8 cellular contexts compared by ENCODE assay signal in genomic region chr11:127843483-127844396, GRCh38.
DNase-seq lines count a peak whose midpoint lies in the region; ATAC-seq, FAIRE-seq and TF ChIP-seq lines count a peak whose summit lies in the region.

No MANE protein-coding gene starts in this region.

- no peak overlapping the region for H3K9ac ChIP-seq in GM12878 (ENCODE audit: control insufficient read depth, insufficient read depth, low read length)

- H3K4me3 ChIP-seq in GM23338 (no peak overlapping the region), GM12878 (no peak overlapping the region)

- H3K36me3 ChIP-seq in GM23338 (ENCODE audit: insufficient read depth) (no peaks in the 10 kb centered on the region), GM12878 (ENCODE audit: control insufficient read depth in 2 of 2, insufficient read depth in 2 of 2, low read length in 1 of 2) (no peaks in the 10 kb centered on the region)

- H3K9me3 ChIP-seq in GM12878 (replicated peaks; ENCODE audit: control insufficient read depth, insufficient read depth, low read length) = no peaks in the 10 kb centered on the region

- in situ Hi-C loops in GM12878 (cut with MboI) = no loop called here

- H3K79me2 ChIP-seq in GM23338 (replicated peaks; ENCODE audit: insufficient read depth) (no peaks in the 10 kb centered on the region), GM12878 (ENCODE audit: control insufficient read depth, insufficient read depth, low read length) (no peaks in the 10 kb centered on the region)

- SMC1A ChIA-PET in GM12878 (lab: Charles Lee; ENCODE audit: uncharacterized antibody, unreplicated experiment) = interaction anchor here (1.2 kb wide), 1 partner anchor 12 kb away, joined by 3 read pairs; no protein-coding TSS in a partner anchor

- H3K4me3 Mint-ChIP-seq in GM23338 = no peak overlapping the region

- 0 out of 2 replicates have a peak, but pooled peaks have one; percentile 24 for TF ChIP-seq RAD21 in GM12878 (IDR thresholded peaks at IDR 0.05; ENCODE audit: insufficient read depth, low read depth, low read length)

- peak; percentile 72 for DNase-seq in EH (ENCODE audit: low read depth)
- DNase-seq in GM23338 (ENCODE audit: low spot score) = peak; percentile 94
- peak; percentile 34 for DNase-seq in NCI-H1048 (lab: John Stamatoyannopoulos, UW)
- DNase-seq in T-helper 9 cell = peak; percentile 40
- DNase-seq in GM12878 (ENCODE audit: low read depth, low spot score) = no peak
- peak; percentile 86 for DNase-seq in islet precursor cell
- peak; percentile 66 for DNase-seq in stimulated activated CD4-positive, alpha-beta T cell treated with anti-CD3 and anti-CD28 coated beads, Interleukin-1b, Interleukin-23, amount 100 ng/mL, for 48 hours

- ATAC-seq in GM23338 = peak; percentile 96
- peak; percentile 84 for ATAC-seq in GM12878
- no peak for ATAC-seq in GM21717 (IDR thresholded peaks at IDR 0.05; ENCODE audit: unreplicated experiment)

- 0 out of 3 replicates have a peak, but pooled peaks cover 3% of the 10 kb centered on the region for H3K4me1 Mint-ChIP-seq in GM23338

- CTCF ChIA-PET in GM12878 (lab: Yijun Ruan, JAX) = interaction anchor here (0.6 to 1.7 kb wide), 27 partner anchors 9 to 1294 kb away, joined by 3 to 10 read pairs (median 3); no protein-coding TSS in a partner anchor

- BruUV-seq in GM12878 (replicated peaks; lab: Mats Ljungman, UMichigan) = no TSS peak

- 0 out of 2 replicates have a peak, but pooled peaks cover 2% of the 10 kb centered on the region for H3K4me1 ChIP-seq in GM23338 (ENCODE audit: insufficient read depth)
- no peaks in the 10 kb centered on the region for H3K4me1 ChIP-seq in GM12878 (ENCODE audit: control insufficient read depth, insufficient read depth, low read length)

- RAD21 ChIA-PET in GM12878 (lab: Charles Lee; ENCODE audit: unreplicated experiment) = no interaction called here

- no peaks in the 10 kb centered on the region; the same call in 2 of the 3 replicates for H3K9me3 Mint-ChIP-seq in GM23338

- POLR2A ChIA-PET in GM12878 (lab: Charles Lee) = no interaction called here

- H3K9me2 ChIP-seq in GM23338 (ENCODE audit: insufficient read depth) = no peaks in the 10 kb centered on the region

- H3K27ac ChIP-seq in GM23338 (ENCODE audit: low read depth) (no peak overlapping the region), GM12878 (ENCODE audit: control insufficient read depth, insufficient read depth) (no peak overlapping the region)

- TF ChIP-seq EP300 in GM12878 (IDR thresholded peaks at IDR 0.05; ENCODE audit: borderline replicate concordance in 1 of 2, control insufficient read depth in 1 of 2, low read depth in 2 of 2, low read length in 2 of 2) = no peak

- intact Hi-C loops in GM12878 (cut with micrococcal nuclease; ENCODE audit: unreplicated experiment) = no loop called here

- H3K27me3 Mint-ChIP-seq in GM23338 (ENCODE audit: insufficient read depth, low read depth, poor library complexity) = no peaks in the 10 kb centered on the region

- H3F3A ChIP-seq in GM23338 (replicated peaks; ENCODE audit: low read depth) = no peaks in the 10 kb centered on the region

- TF ChIP-seq CTCF in GM23338 (conservative IDR thresholded peaks at IDR 0.05; ENCODE audit: low read depth in 2 of 2) (peak; percentile 87 to 91), GM12878 (IDR thresholded peaks at IDR 0.05 in 2 of 3, conservative IDR thresholded peaks at IDR 0.05 in 1 of 3; ENCODE audit: control insufficient read depth in 2 of 3, extremely low read depth in 1 of 3, insufficient read depth in 1 of 3, low read depth in 3 of 3, low read length in 3 of 3) (peak; percentile 57 to 85 (median 63))

- no peak overlapping the region for H3K27ac Mint-ChIP-seq in GM23338

- H3K4me2 ChIP-seq in GM23338 (no peak overlapping the region), GM12878 (ENCODE audit: control insufficient read depth, insufficient read depth) (no peak overlapping the region)

- no peaks in the 10 kb centered on the region for H3K27me3 ChIP-seq in GM23338 (ENCODE audit: insufficient read depth)
- H3K27me3 ChIP-seq in GM12878 (replicated peaks in 1 of 2; ENCODE audit: control insufficient read depth in 2 of 2, insufficient read depth in 2 of 2, low read length in 1 of 2) = no peaks in the 10 kb centered on the region

- H2AFZ ChIP-seq in GM23338 (no peak overlapping the region), GM12878 (ENCODE audit: control insufficient read depth, low read depth, low read length) (no peak overlapping the region)

- H3K36me3 Mint-ChIP-seq in GM23338 (ENCODE audit: low read depth) = no peaks in the 10 kb centered on the region

- H4K20me1 ChIP-seq in GM23338 (replicated peaks; ENCODE audit: insufficient read depth) (no peaks in the 10 kb centered on the region), GM12878 (ENCODE audit: control insufficient read depth, insufficient read depth) (no peaks in the 10 kb centered on the region)

- WGBS in GM12878 (ENCODE audit: insufficient coverage, insufficient replicate concordance, low lambda C conversion rate, missing lambda C conversion rate) = 15% methylated on average over 12 of the region's 12 CpGs

- FAIRE-seq in GM12878 (lab: Jason Lieb, UNC) = peak; percentile 65

- TF ChIP-seq POLR2A in GM12878 (IDR thresholded peaks at IDR 0.05; ENCODE audit: low read depth, low read length) = no peak

TF ChIP-seq in GM23338, 12 proteins besides CTCF, POLR2A, EP300 and RAD21:
- TF ChIP-seq CREB1 (CRISPR knock-in tag; IDR thresholded peaks at IDR 0.05; ENCODE audit: low read depth) (0 out of 2 replicates have a peak, but pooled peaks have one; percentile 10), ZNF331 (CRISPR knock-in tag; IDR thresholded peaks at IDR 0.05; ENCODE audit: low read depth) (no peak)

TF ChIP-seq in GM12878, 131 proteins besides CTCF, POLR2A, EP300 and RAD21:
- TF ChIP-seq SMC3 (IDR thresholded peaks at IDR 0.05; ENCODE audit: borderline replicate concordance, low read length) = peak; percentile 25; the same call in 1 of the 2 replicates
- no peak for TF ChIP-seq CBX5 (IDR thresholded peaks at IDR 0.05; ENCODE audit: low read depth)
